In genomic region chr4:1712216-1713002, GRCh38 we compare ENCODE assay signal across 8 cellular contexts. TPM values are rescaled to one million over a fixed set of nuclear protein-coding genes. Genes with fewer than 3 reads are reported as not detected.
DNase-seq lines count a peak whose midpoint lies in the region; ATAC-seq and TF ChIP-seq lines count a peak whose summit lies in the region.

SLBP (minus strand) TSS chr4:1712319; CDS start chr4:1712188, 131 bp downstream.

- H3K4me3 ChIP-seq in GM12864 (ENCODE audit: low read depth, low read length) (peak within 1 kb of the TSS; percentile 95), ovary (peak within 1 kb of the TSS; percentile 83), thymus (ENCODE audit: low read length) (peak within 1 kb of the TSS; percentile 75)

- intact Hi-C loops in ovary (cut with DNase I), result no loop called here

- H3K27me3 ChIP-seq in ovary, result no peaks in the 10 kb centered on the region
- H3K27me3 ChIP-seq in thymus (ENCODE audit: control insufficient read depth, insufficient read depth), result no peaks in the 10 kb centered on the region

- peak; percentile 87 for TF ChIP-seq POLR2A in ovary (IDR thresholded peaks at IDR 0.05)

- H3K27me3 Mint-ChIP-seq in activated naive CD8-positive, alpha-beta T cell, result no peaks in the 10 kb centered on the region

- H3K27ac Mint-ChIP-seq in activated naive CD8-positive, alpha-beta T cell, result peak within 1 kb of the TSS; percentile 98

- no peaks in the 10 kb centered on the region for H3K9me3 Mint-ChIP-seq in activated naive CD8-positive, alpha-beta T cell (ENCODE audit: low read depth)

- peak; percentile 83 for ATAC-seq in HG02678 (IDR thresholded peaks at IDR 0.05; ENCODE audit: unreplicated experiment)

- DNase-seq in GM12864 (ENCODE audit: low read depth) (peak; percentile 93), NCI-H1105 treated with DMSO at 0.1 percent for 48 hours (lab: John Stamatoyannopoulos, UW) (peak; percentile 83), SKM-1 treated with dmso at 0.1 percent for 144 hours (lab: John Stamatoyannopoulos, UW; ENCODE audit: unreplicated experiment) (peak; percentile 99), glomerular visceral epithelial cell (ENCODE audit: extremely low spot score) (peak; percentile 98), ovary (peak; percentile 95 to 97 (median 96))

- H3K4me1 Mint-ChIP-seq in activated naive CD8-positive, alpha-beta T cell (ENCODE audit: low read depth), result peaks cover 52% of the 10 kb centered on the region

- TF ChIP-seq CTCF in GM12864 (IDR thresholded peaks at IDR 0.05; ENCODE audit: low read depth, low read length, missing control alignments) (no peak), ovary (IDR thresholded peaks at IDR 0.05) (no peak)

- H3K9me3 ChIP-seq in ovary (no peaks in the 10 kb centered on the region), thymus (ENCODE audit: control insufficient read depth) (no peaks in the 10 kb centered on the region)

- H3K27ac ChIP-seq in ovary (peak within 1 kb of the TSS; percentile 77 to 100), thymus (ENCODE audit: low read depth) (peak within 1 kb of the TSS; percentile 96)

- peaks cover 13% of the 10 kb centered on the region for H3K36me3 Mint-ChIP-seq in activated naive CD8-positive, alpha-beta T cell

- H3K4me3 Mint-ChIP-seq in activated naive CD8-positive, alpha-beta T cell, result peak within 1 kb of the TSS; percentile 99

- peaks cover 9% of the 10 kb centered on the region for H3K4me1 ChIP-seq in ovary (ENCODE audit: insufficient read depth)
- peaks cover 20% of the 10 kb centered on the region for H3K4me1 ChIP-seq in thymus (ENCODE audit: control insufficient read depth, insufficient read depth, low read length)

- H3K36me3 ChIP-seq in ovary (no peaks in the 10 kb centered on the region), thymus (ENCODE audit: control insufficient read depth, insufficient read depth) (peaks cover 15% of the 10 kb centered on the region)

- TF ChIP-seq EP300 in ovary (IDR thresholded peaks at IDR 0.05), result no peak

- WGBS in ovary, 3 donors, result 0 to 1% (median 0%) methylated on average over 68 to 98 of the region's 98 CpGs
- WGBS in thymus, result under 1% methylated on average over 98 of the region's 98 CpGs

RNA-seq across cellular contexts. Expression of gene SLBP, which starts in this region (rescaled TPM):
- 10 to 100 TPM; 32.0 to 51.4 (median 36.7) TPM for total RNA-seq in ovary
- polyA plus RNA-seq in ovary (10 to 100 TPM; 30.9 to 64.8 TPM), thymus (53.1 TPM)

Comparison
In these comparisons a context has a peak if more than half of its experiments do, and no peak if none do; other contexts are left out.
1. Peak in every context shown above with its lines: DNase-seq, ATAC-seq, H3K4me3 ChIP-seq and H3K27ac ChIP-seq.